1 cellular context compared by ENCODE assay signal in the genomic region with DNA sequence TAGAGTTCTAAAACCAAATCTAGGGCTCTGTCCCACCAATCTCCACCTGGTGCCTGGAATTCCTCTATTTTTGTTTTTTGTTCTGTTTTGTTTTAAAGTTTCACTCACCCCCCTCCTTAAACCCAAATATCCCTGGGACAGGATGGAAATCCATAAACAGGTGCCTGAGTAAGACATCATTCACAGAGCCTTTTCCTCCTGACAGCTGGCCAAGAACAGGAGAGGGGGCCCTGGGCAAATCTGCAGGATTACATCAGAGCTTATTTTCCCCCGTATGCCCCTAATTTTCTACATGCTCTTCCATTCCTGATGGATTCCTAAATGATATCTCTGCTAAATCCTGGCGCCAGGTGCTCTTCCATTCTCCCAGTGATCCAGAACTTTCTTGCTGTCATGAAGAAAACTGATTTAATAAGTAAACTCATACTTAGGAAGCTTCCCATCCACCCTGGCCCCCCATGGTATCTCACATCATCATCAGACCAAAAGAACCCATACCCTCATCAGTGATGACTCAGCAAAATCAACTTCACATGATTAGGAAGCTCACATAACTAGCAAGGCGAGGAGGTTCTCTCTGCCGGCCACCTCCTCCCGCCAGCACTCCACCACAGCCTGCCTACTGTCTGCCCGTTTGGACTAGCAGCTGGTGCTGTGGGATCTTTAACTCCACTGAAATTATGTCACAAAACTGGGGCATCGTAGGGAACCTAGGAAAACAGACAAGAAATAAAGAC.
TF ChIP-seq lines count a peak whose summit lies in the region.

No MANE protein-coding gene starts in this region.

TF ChIP-seq in K562, 482 proteins besides CTCF, POLR2A, EP300 and RAD21 (continued from another document):
- TF ChIP-seq, protein P1, sequence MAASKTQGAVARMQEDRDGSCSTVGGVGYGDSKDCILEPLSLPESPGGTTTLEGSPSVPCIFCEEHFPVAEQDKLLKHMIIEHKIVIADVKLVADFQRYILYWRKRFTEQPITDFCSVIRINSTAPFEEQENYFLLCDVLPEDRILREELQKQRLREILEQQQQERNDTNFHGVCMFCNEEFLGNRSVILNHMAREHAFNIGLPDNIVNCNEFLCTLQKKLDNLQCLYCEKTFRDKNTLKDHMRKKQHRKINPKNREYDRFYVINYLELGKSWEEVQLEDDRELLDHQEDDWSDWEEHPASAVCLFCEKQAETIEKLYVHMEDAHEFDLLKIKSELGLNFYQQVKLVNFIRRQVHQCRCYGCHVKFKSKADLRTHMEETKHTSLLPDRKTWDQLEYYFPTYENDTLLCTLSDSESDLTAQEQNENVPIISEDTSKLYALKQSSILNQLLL (CRISPR knock-in tag; IDR thresholded peaks at IDR 0.05; ENCODE audit: borderline replicate concordance): no peak
- 0 out of 2 replicates have a peak, but pooled peaks have one; percentile 49 for TF ChIP-seq GATAD2A (IDR thresholded peaks at IDR 0.05)
